Comparison of ENCODE assay signal across 10 cellular contexts in genomic region chr1:243268284-243268653, GRCh38. TPM values are rescaled to one million over a fixed set of nuclear protein-coding genes. Genes with fewer than 3 reads are reported as not detected.
DNase-seq lines count a peak whose midpoint lies in the region; ATAC-seq and TF ChIP-seq lines count a peak whose summit lies in the region.
"Had no signal": no experiment of that assay in that cellular context is flagged by ENCODE, and none has a peak within 500 bp of the region (broad histone marks: within the 10 kb centered on the region; RNA-seq: fewer than 3 reads in every experiment).

No MANE protein-coding gene starts in this region.

- ATAC-seq in upper lobe of right lung (peak; percentile 14), GM19328 (IDR thresholded peaks at IDR 0.05; ENCODE audit: unreplicated experiment) (no peak)
- ATAC-seq: activated T-helper 17 cell treated with anti-CD3 and anti-CD28 coated beads, Interleukin-2, amount 50 U/mL, for 72 hours had no signal

- no peaks in the 10 kb centered on the region for H3K9me3 ChIP-seq in cardiac muscle cell (ENCODE audit: low read depth)
- H3K9me3 ChIP-seq in upper lobe of right lung, result no peaks in the 10 kb centered on the region

- peak overlapping the region; percentile 76 for H3K27ac ChIP-seq in cardiac muscle cell
- peak overlapping the region; percentile 81 for H3K27ac ChIP-seq in upper lobe of right lung

- H3K4me1 ChIP-seq in cardiac muscle cell (ENCODE audit: low read depth) (peaks cover 24% of the 10 kb centered on the region), upper lobe of right lung (peaks cover 46% of the 10 kb centered on the region)

- H3K36me3 ChIP-seq in cardiac muscle cell (no peaks in the 10 kb centered on the region), upper lobe of right lung (peaks cover 24% of the 10 kb centered on the region)

- DNase-seq in cardiac muscle cell (ENCODE audit: low read depth in 1 of 2, low spot score in 1 of 2) (peak in 1 of 2 donors; percentile 90), cardiac septum (ENCODE audit: low spot score) (no peak), astrocyte of the spinal cord (ENCODE audit: low read depth, low spot score) (peak; percentile 82), iris pigment epithelial cell (ENCODE audit: low read depth) (peak; percentile 83), upper lobe of right lung (no peak), DMS114 treated with DMSO at 0.1 percent for 48 hours (lab: John Stamatoyannopoulos, UW; ENCODE audit: unreplicated experiment) (no peak)
- DNase-seq in stimulated activated CD4-positive, alpha-beta T cell treated with anti-CD3 and anti-CD28 coated beads, Interleukin-12 subunit alpha, Interleukin-12 subunit beta, amount 100 ng/mL, for 4 hours, result no peak
- DNase-seq: GOT3 had no signal

- H3K27me3 ChIP-seq in cardiac muscle cell (no peaks in the 10 kb centered on the region), upper lobe of right lung (no peaks in the 10 kb centered on the region)

- intact Hi-C loops in cardiac septum (cut with DNase I), result no loop called here
- intact Hi-C loops in upper lobe of right lung (cut with DNase I), result no loop called here

- TF ChIP-seq CTCF in cardiac muscle cell (IDR thresholded peaks at IDR 0.05; ENCODE audit: low read depth, low read length) (no peak), astrocyte of the spinal cord (IDR thresholded peaks at IDR 0.05; ENCODE audit: low read depth, low read length) (no peak), upper lobe of right lung (IDR thresholded peaks at IDR 0.05) (no peak)

- in situ Hi-C loops in astrocyte of the spinal cord (cut with HindIII; ENCODE audit: low sequenced_read_pairs), result no loop called here

- no peak overlapping the region for H3K4me3 ChIP-seq in cardiac muscle cell
- no peak overlapping the region for H3K4me3 ChIP-seq in astrocyte of the spinal cord (ENCODE audit: low read depth, low read length)
- H3K4me3 ChIP-seq in upper lobe of right lung, result peak overlapping the region; percentile 5

RNA-seq across cellular contexts. Expression of gene SDCCAG8, which starts 12.4 kb away (rescaled TPM):
- total RNA-seq in cardiac muscle cell (23.3 and 23.8 TPM in 2 replicates), cardiac septum (30.0 TPM), upper lobe of right lung (71.9 TPM)
- 38.5 and 58.6 TPM in 2 replicates for polyA plus RNA-seq in cardiac muscle cell

RNA-seq across cellular contexts. Expression of gene CEP170, which starts 13.2 kb away (rescaled TPM):
- total RNA-seq in cardiac muscle cell (36.7 and 76.9 TPM in 2 replicates), cardiac septum (83.1 TPM), upper lobe of right lung (86.5 TPM)
- polyA plus RNA-seq in cardiac muscle cell, result 45.9 and 50.2 TPM in 2 replicates

Comparison
In these comparisons a context has a peak if more than half of its experiments do, and no peak if none do; other contexts are left out.
1. DNase-seq: peak in astrocyte of the spinal cord (single experiment) and iris pigment epithelial cell (single experiment); none in cardiac septum (single experiment), upper lobe of right lung (single experiment), stimulated activated CD4-positive, alpha-beta T cell treated with anti-CD3 and anti-CD28 coated beads, Interleukin-12 subunit alpha, Interleukin-12 subunit beta, amount 100 ng/mL, for 4 hours (single experiment) and DMS114 treated with DMSO at 0.1 percent for 48 hours (single experiment).